Comparison of ENCODE assay signal across 16 cellular contexts in the genomic region with DNA sequence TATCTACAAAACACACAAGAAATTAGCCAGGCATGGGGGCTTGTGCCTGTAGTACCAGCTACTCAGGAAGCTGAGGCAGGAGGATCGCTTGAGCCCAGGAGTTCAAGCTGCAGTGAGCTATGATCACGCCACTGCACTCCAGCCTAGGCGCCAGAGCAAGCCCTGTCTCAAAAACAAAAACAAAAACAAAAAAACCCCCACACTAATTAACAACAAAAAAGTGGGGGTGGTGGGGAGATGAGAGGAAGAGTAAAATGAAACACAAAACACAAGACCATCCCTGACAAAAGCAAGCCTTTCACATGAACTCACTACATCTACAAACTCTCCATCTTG. TPM values are rescaled to one million over a fixed set of nuclear protein-coding genes. Genes with fewer than 3 reads are reported as not detected.
A peak's percentile ranks its signal among the peaks of the same experiment; 100 is the strongest.
DNase-seq lines count a peak whose midpoint lies in the region; ATAC-seq and TF ChIP-seq lines count a peak whose summit lies in the region.
"Had no signal": no experiment of that assay in that cellular context is flagged by ENCODE, and none has a peak within 500 bp of the region (broad histone marks: within the 10 kb centered on the region; RNA-seq: fewer than 3 reads in every experiment).

No MANE protein-coding gene starts in this region.

- no peak overlapping the region for H3K4me3 Mint-ChIP-seq in nephron
- H3K4me3 Mint-ChIP-seq: activated CD8-positive, alpha-beta T cell treated with anti-CD3 and anti-CD28 coated beads for 36 hours; activated T-cell treated with anti-CD3 and anti-CD28 coated beads, Interleukin-2, amount 50 U/mL, for 72 hours; CD4-positive, alpha-beta T cell; central memory CD8-positive, alpha-beta T cell had no signal

- H3K27me3 Mint-ChIP-seq in nephron (ENCODE audit: low read depth) = no peaks in the 10 kb centered on the region
- H3K27me3 Mint-ChIP-seq: activated CD8-positive, alpha-beta T cell treated with anti-CD3 and anti-CD28 coated beads for 36 hours; CD4-positive, alpha-beta T cell; central memory CD8-positive, alpha-beta T cell had no signal

- H3K36me3 ChIP-seq in left ventricle myocardium inferior = no peaks in the 10 kb centered on the region
- no peaks in the 10 kb centered on the region for H3K36me3 ChIP-seq in upper lobe of right lung
- H3K36me3 ChIP-seq in brain microvascular endothelial cell (replicated peaks) = no peaks in the 10 kb centered on the region

- no peaks in the 10 kb centered on the region for H3K36me3 Mint-ChIP-seq in nephron (ENCODE audit: low read depth)

- H3K27me3 ChIP-seq in left ventricle myocardium inferior (ENCODE audit: low read depth) (no peaks in the 10 kb centered on the region), upper lobe of right lung (no peaks in the 10 kb centered on the region), brain microvascular endothelial cell (replicated peaks) (no peaks in the 10 kb centered on the region)

- no peak overlapping the region for H3K4me3 ChIP-seq in left ventricle myocardium inferior
- H3K4me3 ChIP-seq in upper lobe of right lung = no peak overlapping the region
- H3K4me3 ChIP-seq in brain microvascular endothelial cell (ENCODE audit: low read depth, low read length) = no peak overlapping the region
- H3K4me3 ChIP-seq: mucosa of descending colon had no signal

- no peak for TF ChIP-seq CTCF in left ventricle myocardium inferior (IDR thresholded peaks at IDR 0.05; ENCODE audit: borderline replicate concordance)
- no peak for TF ChIP-seq CTCF in nephron (IDR thresholded peaks at IDR 0.05; ENCODE audit: unreplicated experiment in 3 of 3)
- no peak for TF ChIP-seq CTCF in upper lobe of right lung (IDR thresholded peaks at IDR 0.05)
- TF ChIP-seq CTCF in brain microvascular endothelial cell (IDR thresholded peaks at IDR 0.05; ENCODE audit: low read depth, low read length, missing control alignments) = no peak

- intact Hi-C loops in left ventricle myocardium inferior (cut with micrococcal nuclease) (no loop called here), left cardiac atrium (cut with DNase I) (no loop called here), upper lobe of right lung (cut with DNase I) (no loop called here)

- H3K27ac Mint-ChIP-seq in nephron = peak overlapping the region in 2 of 3 experiments; percentile 63 to 88
- H3K27ac Mint-ChIP-seq: activated CD8-positive, alpha-beta T cell treated with anti-CD3 and anti-CD28 coated beads for 36 hours; activated T-cell treated with anti-CD3 and anti-CD28 coated beads, Interleukin-2, amount 50 U/mL, for 72 hours; CD4-positive, alpha-beta T cell had no signal

- H3K27ac ChIP-seq in left ventricle myocardium inferior (replicated peaks) (peak overlapping the region; percentile 67), epithelial cell of prostate (peak overlapping the region; percentile 90), upper lobe of right lung (peak overlapping the region; percentile 86), brain microvascular endothelial cell (no peak overlapping the region)
- H3K27ac ChIP-seq: VCaP had no signal

- H3K9me3 Mint-ChIP-seq in nephron = no peaks in the 10 kb centered on the region
- H3K9me3 Mint-ChIP-seq: activated CD8-positive, alpha-beta T cell treated with anti-CD3 and anti-CD28 coated beads for 36 hours; activated T-cell treated with anti-CD3 and anti-CD28 coated beads, Interleukin-2, amount 50 U/mL, for 72 hours; CD4-positive, alpha-beta T cell; central memory CD8-positive, alpha-beta T cell had no signal

- DNase-seq in left ventricle myocardium inferior (no peak), left cardiac atrium (no peak), epithelial cell of prostate (ENCODE audit: low read depth, low spot score) (no peak), upper lobe of right lung (no peak), NCI-H1930 (lab: John Stamatoyannopoulos, UW) (no peak), DMS 273 treated with DMSO at 0.1 percent for 48 hours (lab: John Stamatoyannopoulos, UW) (no peak), brain microvascular endothelial cell (no peak)
- DNase-seq: activated CD8-positive, alpha-beta T cell treated with anti-CD3 and anti-CD28 coated beads for 36 hours; activated T-cell treated with anti-CD3 and anti-CD28 coated beads, Interleukin-2, amount 50 U/mL, for 72 hours; CD4-positive, alpha-beta T cell; DND-41; KBM-7; mucosa of descending colon had no signal

- H3K4me1 ChIP-seq in left ventricle myocardium inferior = peaks cover 28% of the 10 kb centered on the region
- peaks cover 16% of the 10 kb centered on the region for H3K4me1 ChIP-seq in upper lobe of right lung

- H3K4me1 Mint-ChIP-seq in nephron = peaks cover 33% of the 10 kb centered on the region
- H3K4me1 Mint-ChIP-seq: central memory CD8-positive, alpha-beta T cell had no signal

- H3K9me3 ChIP-seq in left ventricle myocardium inferior (replicated peaks) (no peaks in the 10 kb centered on the region), upper lobe of right lung (no peaks in the 10 kb centered on the region)
- H3K9me3 ChIP-seq: mucosa of descending colon had no signal

- in situ Hi-C loops in brain microvascular endothelial cell (cut with HindIII; ENCODE audit: low pct_ligation_motif_present, low sequenced_read_pairs) = no loop called here

- ATAC-seq in left cardiac atrium (no peak), upper lobe of right lung (no peak)
- ATAC-seq: activated CD8-positive, alpha-beta T cell treated with anti-CD3 and anti-CD28 coated beads for 36 hours; activated T-cell treated with anti-CD3 and anti-CD28 coated beads, Interleukin-2, amount 50 U/mL, for 72 hours; mucosa of descending colon had no signal

RNA-seq across cellular contexts. Expression of gene HECTD1, which starts 53.9 kb away (rescaled TPM):
- 137 TPM for total RNA-seq in left ventricle myocardium inferior
- total RNA-seq in left cardiac atrium = 100 to 1,000 TPM; 121 to 178 TPM
- total RNA-seq in upper lobe of right lung = 161 TPM
